ENCODE assay signal across 6 cellular contexts in genomic region chr14:57641776-57642175, GRCh38.
"Had no signal": no experiment of that assay in that cellular context is flagged by ENCODE, and none has a peak within 500 bp of the region (broad histone marks: within the 10 kb centered on the region; RNA-seq: fewer than 3 reads in every experiment).

No MANE protein-coding gene starts in this region.

- H2AFZ ChIP-seq: GM23248 had no signal

- DNase-seq: GM23248, GOT3, H9, HCEC 1CT, KG1 had no signal

- H3K9ac ChIP-seq: GM23248 had no signal

- H3K4me3 ChIP-seq: GM23248, K562 had no signal

- ATAC-seq: K562 had no signal

- H3K27ac ChIP-seq: GM23248 had no signal
